Comparison of ENCODE assay signal across 2 cellular contexts in genomic region chr13:32587774-32588165, GRCh38.
A peak's percentile ranks its signal among the peaks of the same experiment; 100 is the strongest.
TF ChIP-seq lines count a peak whose summit lies in the region.

No MANE protein-coding gene starts in this region.

TF ChIP-seq in GM12878, 131 proteins besides CTCF, POLR2A, EP300 and RAD21:
- no peak for TF ChIP-seq DPF2 (IDR thresholded peaks at IDR 0.05)
- TF ChIP-seq RUNX3 (IDR thresholded peaks at IDR 0.05; ENCODE audit: low read length): peak; percentile 5; the same call in 1 of the 2 replicates
- TF ChIP-seq MTA3 (IDR thresholded peaks at IDR 0.05; ENCODE audit: borderline replicate concordance, low read length): 0 out of 2 replicates have a peak, but pooled peaks have one; percentile 48
- no peak for TF ChIP-seq CBX5 (IDR thresholded peaks at IDR 0.05; ENCODE audit: low read depth)
- TF ChIP-seq FOXM1 (IDR thresholded peaks at IDR 0.05; ENCODE audit: low read depth, low read length): 0 out of 2 replicates have a peak, but pooled peaks have one; percentile 7

TF ChIP-seq in HepG2, 621 proteins besides CTCF, POLR2A, EP300 and RAD21:
- no peak for TF ChIP-seq SOX13 (IDR thresholded peaks at IDR 0.05)
- 0 out of 4 replicates have a peak, but pooled peaks of 1 of the 2 experiments have one; percentile 33 for TF ChIP-seq SOX13 (CRISPR knock-in tag; conservative IDR thresholded peaks at IDR 0.05 in 1 of 2, IDR thresholded peaks at IDR 0.05 in 1 of 2)
- no peak for TF ChIP-seq MTF2 (CRISPR knock-in tag; IDR thresholded peaks at IDR 0.05; ENCODE audit: borderline replicate concordance)
- TF ChIP-seq TARDBP (CRISPR knock-in tag; IDR thresholded peaks at IDR 0.05): peak; percentile 37; the same call in 1 of the 2 replicates
- 0 out of 2 replicates have a peak, but pooled peaks have one; percentile 42 for TF ChIP-seq ZNF878 (CRISPR knock-in tag; IDR thresholded peaks at IDR 0.05)
- no peak for TF ChIP-seq FOXP1 (IDR thresholded peaks at IDR 0.05)
- TF ChIP-seq FOXP1 (CRISPR knock-in tag; IDR thresholded peaks at IDR 0.05): peak; percentile 43; the same call in 1 of the 2 replicates
- TF ChIP-seq ZNF616 (CRISPR knock-in tag; IDR thresholded peaks at IDR 0.05; ENCODE audit: low read depth): no peak
- TF ChIP-seq ARID5B (CRISPR knock-in tag; IDR thresholded peaks at IDR 0.05): 0 out of 2 replicates have a peak, but pooled peaks have one; percentile 13
- no peak for TF ChIP-seq ZNF468 (CRISPR knock-in tag; IDR thresholded peaks at IDR 0.05)
- TF ChIP-seq ZFP36 (IDR thresholded peaks at IDR 0.05; ENCODE audit: borderline replicate concordance, low read depth, low read length, partially characterized antibody): no peak
- 0 out of 4 replicates have a peak, but pooled peaks of 1 of the 2 experiments have one; percentile 14 for TF ChIP-seq HMGXB4 (CRISPR knock-in tag; IDR thresholded peaks at IDR 0.05; ENCODE audit: borderline replicate concordance in 1 of 2, low read depth in 1 of 2)
- TF ChIP-seq CEBPG (CRISPR knock-in tag; IDR thresholded peaks at IDR 0.05): peak; percentile 19; the same call in 1 of the 2 replicates
- TF ChIP-seq ZNF607 (CRISPR knock-in tag; IDR thresholded peaks at IDR 0.05; ENCODE audit: borderline replicate concordance): no peak
- TF ChIP-seq RARA (CRISPR knock-in tag; IDR thresholded peaks at IDR 0.05): no peak
- no peak for TF ChIP-seq ZNF276 (CRISPR knock-in tag; IDR thresholded peaks at IDR 0.05; ENCODE audit: low read depth)
- no peak for TF ChIP-seq ZKSCAN8 (CRISPR knock-in tag; IDR thresholded peaks at IDR 0.05; ENCODE audit: borderline replicate concordance)
- TF ChIP-seq KLF16 (CRISPR knock-in tag; IDR thresholded peaks at IDR 0.05): no peak
- no peak for TF ChIP-seq ARID3A (IDR thresholded peaks at IDR 0.05; ENCODE audit: low read depth, low read length)
- no peak for TF ChIP-seq RNF2 (conservative IDR thresholded peaks at IDR 0.05; ENCODE audit: low read depth)
- no peak for TF ChIP-seq ZNF687 (CRISPR knock-in tag; IDR thresholded peaks at IDR 0.05)
- TF ChIP-seq ZSCAN29 (CRISPR knock-in tag; conservative IDR thresholded peaks at IDR 0.05): no peak; the same call in 1 of the 2 replicates
- no peak for TF ChIP-seq ZNF232 (CRISPR knock-in tag; IDR thresholded peaks at IDR 0.05; ENCODE audit: borderline replicate concordance)
TF ChIP-seq in HepG2: peak in this region for 7.
